In genomic region chr4:152243890-152244595, GRCh38 we compare ENCODE assay signal across 16 cellular contexts.
DNase-seq lines count a peak whose midpoint lies in the region; ATAC-seq and TF ChIP-seq lines count a peak whose summit lies in the region.
"Had no signal": no experiment of that assay in that cellular context is flagged by ENCODE, and none has a peak within 500 bp of the region (broad histone marks: within the 10 kb centered on the region; RNA-seq: fewer than 3 reads in every experiment).

No MANE protein-coding gene starts in this region.

- peak; percentile 78 to 79 for ATAC-seq in lower lobe of right lung
- ATAC-seq in HG02885 (IDR thresholded peaks at IDR 0.05; ENCODE audit: poor library complexity, unreplicated experiment), result no peak
- no peak for ATAC-seq in stimulated activated naive B cell treated with anti-CD40 and anti-IgM and Interleukin-4, amounts not matched to agents 10 μg/mL and 1 μg/mL and 100 μg/mL, for 72 hours (replicated peaks)
- ATAC-seq: HCT116 had no signal

- H3K4me3 Mint-ChIP-seq in stimulated activated naive B cell treated with anti-CD40 and anti-IgM and Interleukin-4, amounts not matched to agents 10 μg/mL and 1 μg/mL and 100 μg/mL, for 72 hours, result no peak overlapping the region

- peak; percentile 26 for DNase-seq in A673 (ENCODE audit: low spot score)
- DNase-seq in ELR (ENCODE audit: low read depth), result peak; percentile 2
- peak; percentile 21 for DNase-seq in colonic mucosa
- no peak for DNase-seq in lower lobe of right lung
- no peak for DNase-seq in COR-L47 (lab: John Stamatoyannopoulos, UW)
- DNase-seq in activated CD8-positive, alpha-beta memory T cell treated with anti-CD3 and anti-CD28 coated beads, Interleukin-2, amount 50 U/mL, for 4 hours, result no peak
- DNase-seq in stimulated activated naive B cell treated with anti-CD40 and anti-IgM and Interleukin-4, amounts not matched to agents 10 μg/mL and 1 μg/mL and 100 μg/mL, for 72 hours, result no peak
- DNase-seq: activated CD4-positive, CD25-positive, alpha-beta regulatory T cell; CD8-positive, alpha-beta memory T cell; midbrain; NCI-H446; SJCRH30; trophoblast cell had no signal

- intact Hi-C loops in A673 (cut with micrococcal nuclease; ENCODE audit: unreplicated experiment) (no loop called here), colonic mucosa (cut with DNase I) (no loop called here), lower lobe of right lung (cut with DNase I) (no loop called here)

- H3K4me3 ChIP-seq in A673 (ENCODE audit: low read depth, low read length, poor library complexity, severe bottlenecking) (no peak overlapping the region), colonic mucosa (no peak overlapping the region), lower lobe of right lung (no peak overlapping the region)
- H3K4me3 ChIP-seq: SJCRH30 had no signal

- H3K36me3 ChIP-seq in A673 (ENCODE audit: insufficient read depth, low read length, poor library complexity, severe bottlenecking), result no peaks in the 10 kb centered on the region
- H3K36me3 ChIP-seq in colonic mucosa, result no peaks in the 10 kb centered on the region
- H3K36me3 ChIP-seq in lower lobe of right lung, result no peaks in the 10 kb centered on the region
- H3K36me3 ChIP-seq: SJCRH30 had no signal

- H3K9me3 ChIP-seq in A673 (ENCODE audit: low read depth, low read length, poor library complexity, severe bottlenecking) (no peaks in the 10 kb centered on the region), colonic mucosa (no peaks in the 10 kb centered on the region), lower lobe of right lung (no peaks in the 10 kb centered on the region)
- H3K9me3 ChIP-seq: SJCRH30 had no signal

- H3K9me3 Mint-ChIP-seq in stimulated activated naive B cell treated with anti-CD40 and anti-IgM and Interleukin-4, amounts not matched to agents 10 μg/mL and 1 μg/mL and 100 μg/mL, for 72 hours, result peaks cover 0 to under 1% of the 10 kb centered on the region in 2 donors
- H3K9me3 Mint-ChIP-seq: activated T-helper 2 cell treated with anti-CD3 and anti-CD28 coated beads, Interferon-gamma antibody, Interleukin-2, Interleukin-4, amounts not matched to agents 10 μg/mL and 5 μg/mL and 100 μg/mL, durations not matched to agents 14 hours and 24 hours and 36 hours had no signal

- TF ChIP-seq CTCF in A673 (conservative IDR thresholded peaks at IDR 0.05; ENCODE audit: low read depth, low read length) (no peak), colonic mucosa (IDR thresholded peaks at IDR 0.05) (no peak), lower lobe of right lung (IDR thresholded peaks at IDR 0.05) (no peak)

- no peaks in the 10 kb centered on the region for H3K36me3 Mint-ChIP-seq in stimulated activated naive B cell treated with anti-CD40 and anti-IgM and Interleukin-4, amounts not matched to agents 10 μg/mL and 1 μg/mL and 100 μg/mL, for 72 hours

- H3K27me3 ChIP-seq in A673 (replicated peaks; ENCODE audit: insufficient read depth, low read depth, low read length, poor library complexity) (no peaks in the 10 kb centered on the region), colonic mucosa (no peaks in the 10 kb centered on the region), lower lobe of right lung (ENCODE audit: low read depth) (no peaks in the 10 kb centered on the region)
- H3K27me3 ChIP-seq: SJCRH30 had no signal

- H3K27ac Mint-ChIP-seq in stimulated activated naive B cell treated with anti-CD40 and anti-IgM and Interleukin-4, amounts not matched to agents 10 μg/mL and 1 μg/mL and 100 μg/mL, for 72 hours, result no peak overlapping the region
- H3K27ac Mint-ChIP-seq: activated T-helper 2 cell treated with anti-CD3 and anti-CD28 coated beads, Interferon-gamma antibody, Interleukin-2, Interleukin-4, amounts not matched to agents 10 μg/mL and 5 μg/mL and 100 μg/mL, durations not matched to agents 14 hours and 24 hours and 36 hours had no signal

- BruUV-seq in A673 (replicated peaks; lab: Mats Ljungman, UMichigan), result no TSS peak

- CTCF ChIA-PET in A673 (lab: Charles Lee), result no interaction called here

- H3K27ac ChIP-seq in A673 (ENCODE audit: low read depth, low read length, poor library complexity, severe bottlenecking), result no peak overlapping the region
- H3K27ac ChIP-seq in colonic mucosa, result no peak overlapping the region
- peak overlapping the region; percentile 21 for H3K27ac ChIP-seq in lower lobe of right lung
- H3K27ac ChIP-seq: SJCRH30 had no signal

- POLR2A ChIA-PET in A673 (lab: Charles Lee; ENCODE audit: low non-redundant PET), result no interaction called here

- H3K27me3 Mint-ChIP-seq in stimulated activated naive B cell treated with anti-CD40 and anti-IgM and Interleukin-4, amounts not matched to agents 10 μg/mL and 1 μg/mL and 100 μg/mL, for 72 hours, result peaks cover 0 to 6% of the 10 kb centered on the region in 2 donors
- H3K27me3 Mint-ChIP-seq: CD8-positive, alpha-beta memory T cell had no signal

- no peak overlapping the region for H3K9ac ChIP-seq in colonic mucosa (ENCODE audit: low read depth in 2 of 2, low read length in 2 of 2)

- peaks cover 3 to 4% of the 10 kb centered on the region in 2 donors for H3K4me1 Mint-ChIP-seq in stimulated activated naive B cell treated with anti-CD40 and anti-IgM and Interleukin-4, amounts not matched to agents 10 μg/mL and 1 μg/mL and 100 μg/mL, for 72 hours

- H3K4me1 ChIP-seq in A673 (ENCODE audit: insufficient read depth, low read length, poor library complexity, severe bottlenecking) (peaks cover 7% of the 10 kb centered on the region), colonic mucosa (no peaks in the 10 kb centered on the region), lower lobe of right lung (peaks cover 16% of the 10 kb centered on the region)
- H3K4me1 ChIP-seq: SJCRH30 had no signal

Comparison
In these comparisons a context has a peak if more than half of its experiments do, and no peak if none do; other contexts are left out.
1. DNase-seq: peak in A673 (single experiment), ELR (single experiment) and colonic mucosa (single experiment); none in lower lobe of right lung (single experiment), COR-L47 (single experiment), activated CD8-positive, alpha-beta memory T cell treated with anti-CD3 and anti-CD28 coated beads, Interleukin-2, amount 50 U/mL, for 4 hours (single experiment) and stimulated activated naive B cell treated with anti-CD40 and anti-IgM and Interleukin-4, amounts not matched to agents 10 μg/mL and 1 μg/mL and 100 μg/mL, for 72 hours (single experiment).
2. ATAC-seq: peak in lower lobe of right lung (2 of 2); none in HG02885 (single experiment) and stimulated activated naive B cell treated with anti-CD40 and anti-IgM and Interleukin-4, amounts not matched to agents 10 μg/mL and 1 μg/mL and 100 μg/mL, for 72 hours (0 of 2).